Comparison of ENCODE assay signal across 16 cellular contexts in genomic region chr10:90435296-90435695, GRCh38.
A peak's percentile ranks its signal among the peaks of the same experiment; 100 is the strongest.
DNase-seq lines count a peak whose midpoint lies in the region; ATAC-seq, FAIRE-seq and TF ChIP-seq lines count a peak whose summit lies in the region.
"Had no signal": no experiment of that assay in that cellular context is flagged by ENCODE, and none has a peak within 500 bp of the region (broad histone marks: within the 10 kb centered on the region; RNA-seq: fewer than 3 reads in every experiment).

No MANE protein-coding gene starts in this region.

- FAIRE-seq in GM12878 (lab: Jason Lieb, UNC) = no peak
- FAIRE-seq: GM12891, GM19239, H1 had no signal

- no peak for TF ChIP-seq POLR2A in GM12878 (IDR thresholded peaks at IDR 0.05; ENCODE audit: low read depth, low read length)

- no peaks in the 10 kb centered on the region for H3K4me1 ChIP-seq in GM12878 (ENCODE audit: control insufficient read depth, insufficient read depth, low read length)
- H3K4me1 ChIP-seq: BLaER1 had no signal

- no peak for TF ChIP-seq CTCF in GM12878 (IDR thresholded peaks at IDR 0.05 in 2 of 3, conservative IDR thresholded peaks at IDR 0.05 in 1 of 3; ENCODE audit: control insufficient read depth in 2 of 3, extremely low read depth in 1 of 3, insufficient read depth in 1 of 3, low read depth in 3 of 3, low read length in 3 of 3)

- H3K27ac ChIP-seq in GM12878 (ENCODE audit: control insufficient read depth, insufficient read depth) = no peak overlapping the region
- H3K27ac ChIP-seq: BLaER1 had no signal

- H3K9me3 ChIP-seq in GM12878 (replicated peaks; ENCODE audit: control insufficient read depth, insufficient read depth, low read length) (no peaks in the 10 kb centered on the region), MG63 (no peaks in the 10 kb centered on the region)
- H3K9me3 ChIP-seq: BLaER1 had no signal

- no peak for TF ChIP-seq EP300 in GM12878 (IDR thresholded peaks at IDR 0.05; ENCODE audit: borderline replicate concordance in 1 of 2, control insufficient read depth in 1 of 2, low read depth in 2 of 2, low read length in 2 of 2)

- H4K20me1 ChIP-seq in GM12878 (ENCODE audit: control insufficient read depth, insufficient read depth) = no peaks in the 10 kb centered on the region
- H4K20me1 ChIP-seq: BLaER1 had no signal

- ATAC-seq in GM12878 = peak; percentile 65; the same call in 2 of the 3 replicates

- H3K79me2 ChIP-seq in GM12878 (ENCODE audit: control insufficient read depth, insufficient read depth, low read length) = no peaks in the 10 kb centered on the region

- SMC1A ChIA-PET in GM12878 (lab: Charles Lee; ENCODE audit: uncharacterized antibody, unreplicated experiment) = no interaction called here

- in situ Hi-C loops in GM12878 (cut with MboI) = no loop called here

- CTCF ChIA-PET in GM12878 (lab: Yijun Ruan, JAX) = no interaction called here

- intact Hi-C loops in GM12878 (cut with micrococcal nuclease; ENCODE audit: unreplicated experiment) = loop anchor here (10.0 kb wide), 1 partner anchor 640 kb away; no protein-coding TSS in a partner anchor

- TF ChIP-seq RAD21 in GM12878 (IDR thresholded peaks at IDR 0.05; ENCODE audit: insufficient read depth, low read depth, low read length) = no peak

- H2AFZ ChIP-seq in GM12878 (ENCODE audit: control insufficient read depth, low read depth, low read length) = no peak overlapping the region

- RAD21 ChIA-PET in GM12878 (lab: Charles Lee; ENCODE audit: unreplicated experiment) = no interaction called here

- H3K27me3 ChIP-seq in GM12878 (replicated peaks in 1 of 2; ENCODE audit: control insufficient read depth in 2 of 2, insufficient read depth in 2 of 2, low read length in 1 of 2) (no peaks in the 10 kb centered on the region), MG63 (no peaks in the 10 kb centered on the region)
- H3K27me3 ChIP-seq: BLaER1 had no signal

- H3K4me3 ChIP-seq in GM12878 (no peak overlapping the region), MG63 (no peak overlapping the region)
- H3K4me3 ChIP-seq: BLaER1 had no signal

- POLR2A ChIA-PET in GM12878 (lab: Charles Lee) = no interaction called here

- DNase-seq in ELR (ENCODE audit: low read depth) (peak; percentile 9), M059J (ENCODE audit: low read depth) (peak; percentile 38), GM12878 (ENCODE audit: low read depth, low spot score) (no peak), iris pigment epithelial cell (ENCODE audit: low read depth) (peak; percentile 47), NCI-H2029 treated with DMSO at 0.1 percent for 48 hours (lab: John Stamatoyannopoulos, UW) (no peak), MG63 (no peak)
- no peak for DNase-seq in stimulated activated CD4-positive, alpha-beta T cell treated with anti-CD3 and anti-CD28 coated beads, Interleukin-12 subunit alpha, Interleukin-12 subunit beta, amount 100 ng/mL, for 4 hours
- DNase-seq: 8988T; CD4-positive, alpha-beta memory T cell; DMS153; DMS79; H9 had no signal

- no peaks in the 10 kb centered on the region for H3K36me3 ChIP-seq in GM12878 (ENCODE audit: control insufficient read depth in 2 of 2, insufficient read depth in 2 of 2, low read length in 1 of 2)
- H3K36me3 ChIP-seq in MG63 = no peaks in the 10 kb centered on the region
- H3K36me3 ChIP-seq: BLaER1 had no signal

- no TSS peak for BruUV-seq in GM12878 (replicated peaks; lab: Mats Ljungman, UMichigan)

- no peak overlapping the region for H3K9ac ChIP-seq in GM12878 (ENCODE audit: control insufficient read depth, insufficient read depth, low read length)
- H3K9ac ChIP-seq: BLaER1 had no signal

- no peak overlapping the region for H3K4me2 ChIP-seq in GM12878 (ENCODE audit: control insufficient read depth, insufficient read depth)
- H3K4me2 ChIP-seq: BLaER1 had no signal

TF ChIP-seq in GM12878, 131 proteins besides CTCF, POLR2A, EP300 and RAD21:
- TF ChIP-seq IRF4 (IDR thresholded peaks at IDR 0.05; ENCODE audit: low read depth, low read length) (no peak), ELK1 (IDR thresholded peaks at IDR 0.05; ENCODE audit: low read depth, low read length) (no peak), MEF2B (IDR thresholded peaks at IDR 0.05; ENCODE audit: partially characterized antibody, poor library complexity, severe bottlenecking) (no peak), MLLT1 (IDR thresholded peaks at IDR 0.05) (no peak), ZBED1 (IDR thresholded peaks at IDR 0.05; ENCODE audit: borderline replicate concordance) (no peak), CREB1 (IDR thresholded peaks at IDR 0.05; ENCODE audit: low read depth) (no peak), ASH2L (IDR thresholded peaks at IDR 0.05; ENCODE audit: borderline replicate concordance, low read depth) (no peak), FOXM1 (IDR thresholded peaks at IDR 0.05; ENCODE audit: low read depth, low read length) (no peak), JUNB (IDR thresholded peaks at IDR 0.05) (no peak), NBN (IDR thresholded peaks at IDR 0.05) (no peak), FOS (IDR thresholded peaks at IDR 0.05; ENCODE audit: borderline replicate concordance, extremely low read depth, insufficient read length) (no peak), SREBF1 (IDR thresholded peaks at IDR 0.05; ENCODE audit: low read length) (no peak), ZNF384 (IDR thresholded peaks at IDR 0.05; ENCODE audit: borderline replicate concordance, low read depth, low read length) (no peak), TCF12 (IDR thresholded peaks at IDR 0.05; ENCODE audit: low read depth, low read length) (no peak), SMC3 (IDR thresholded peaks at IDR 0.05; ENCODE audit: borderline replicate concordance, low read length) (no peak), KDM1A (IDR thresholded peaks at IDR 0.05; ENCODE audit: borderline replicate concordance) (no peak)
TF ChIP-seq in GM12878: peak in this region for 0.

Comparison
In these comparisons a context has a peak if more than half of its experiments do, and no peak if none do; other contexts are left out.
1. DNase-seq: peak in ELR (single experiment), M059J (single experiment) and iris pigment epithelial cell (single experiment); none in GM12878 (single experiment), NCI-H2029 treated with DMSO at 0.1 percent for 48 hours (single experiment), stimulated activated CD4-positive, alpha-beta T cell treated with anti-CD3 and anti-CD28 coated beads, Interleukin-12 subunit alpha, Interleukin-12 subunit beta, amount 100 ng/mL, for 4 hours (single experiment) and MG63 (single experiment).